In the genomic region with DNA sequence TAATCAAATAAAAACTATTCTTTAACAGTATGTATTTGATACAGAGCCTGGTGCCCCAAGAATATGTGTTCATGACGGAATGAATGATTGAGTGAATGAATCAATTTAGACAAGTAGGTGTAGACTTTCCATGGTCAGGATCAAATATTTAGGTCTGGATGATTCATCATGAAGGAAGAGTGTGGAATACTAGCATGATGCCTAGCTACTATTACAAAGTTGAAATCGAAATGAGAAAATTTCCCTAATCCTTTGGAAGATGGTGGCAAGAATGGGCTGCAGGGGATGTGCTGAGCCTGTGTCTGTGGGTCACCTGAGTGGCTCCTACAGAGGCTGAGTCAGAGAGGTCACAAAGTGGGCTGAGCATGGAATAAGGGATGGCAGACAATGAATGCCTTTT, we compare ENCODE assay signal across 27 cellular contexts. TPM values are rescaled to one million over a fixed set of nuclear protein-coding genes. Genes with fewer than 3 reads are reported as not detected.
A peak's percentile ranks its signal among the peaks of the same experiment; 100 is the strongest.
DNase-seq lines count a peak whose midpoint lies in the region; ATAC-seq, FAIRE-seq and TF ChIP-seq lines count a peak whose summit lies in the region.
"Had no signal": no experiment of that assay in that cellular context is flagged by ENCODE, and none has a peak within 500 bp of the region (broad histone marks: within the 10 kb centered on the region; RNA-seq: fewer than 3 reads in every experiment).

No MANE protein-coding gene starts in this region.

- H3K27me3 Mint-ChIP-seq in MCF 10A (ENCODE audit: insufficient read depth, unreplicated experiment): no peaks in the 10 kb centered on the region
- H3K27me3 Mint-ChIP-seq in astrocyte (ENCODE audit: low read depth, unreplicated experiment): peaks cover 3% of the 10 kb centered on the region

- intact Hi-C loops in MCF 10A (cut with micrococcal nuclease): no loop called here
- intact Hi-C loops in breast epithelium (cut with DNase I; ENCODE audit: low total_unique reads): no loop called here
- intact Hi-C loops in body of pancreas (cut with DNase I): no loop called here

- no peak overlapping the region for H4K12ac ChIP-seq in trophoblast cell (ENCODE audit: low read depth, low read length)

- H3K27ac Mint-ChIP-seq in MCF 10A (ENCODE audit: low read depth, unreplicated experiment): peak overlapping the region; percentile 86
- H3K27ac Mint-ChIP-seq in astrocyte (ENCODE audit: unreplicated experiment): no peak overlapping the region
- H3K27ac Mint-ChIP-seq: type B pancreatic cell had no signal

- no peak for ATAC-seq in body of pancreas
- ATAC-seq: A549, Right ventricle myocardium inferior had no signal

- peaks cover 24% of the 10 kb centered on the region for H3K79me1 ChIP-seq in trophoblast cell (ENCODE audit: low read length)

- H3K4me1 Mint-ChIP-seq in MCF 10A (ENCODE audit: insufficient read depth, unreplicated experiment) (peaks cover 30% of the 10 kb centered on the region), astrocyte (ENCODE audit: low read depth, unreplicated experiment) (peaks cover 23% of the 10 kb centered on the region)

- H3K4me2 ChIP-seq in astrocyte (ENCODE audit: low read length) (peak overlapping the region; percentile 97), trophoblast cell (ENCODE audit: low read length) (no peak overlapping the region)

- in situ Hi-C loops in G401 (cut with HindIII; ENCODE audit: low sequenced_read_pairs): no loop called here

- H3K4me3 ChIP-seq in breast epithelium (no peak overlapping the region), astrocyte (ENCODE audit: insufficient read depth, low read depth, low read length) (no peak overlapping the region), trophoblast cell (ENCODE audit: low read depth, low read length) (no peak overlapping the region), body of pancreas (no peak overlapping the region)
- H3K4me3 ChIP-seq: A549, adrenal gland, MG63 had no signal

- peak overlapping the region; percentile 70 for H4K91ac ChIP-seq in trophoblast cell (ENCODE audit: low read depth, low read length)

- TF ChIP-seq CTCF in MCF 10A (IDR thresholded peaks at IDR 0.05; ENCODE audit: unreplicated experiment) (no peak), breast epithelium (IDR thresholded peaks at IDR 0.05) (no peak), astrocyte (IDR thresholded peaks at IDR 0.05; ENCODE audit: insufficient read depth, low read depth, low read length) (no peak), body of pancreas (IDR thresholded peaks at IDR 0.05) (no peak)

- H3K4me1 ChIP-seq in breast epithelium: peaks cover 0 to 5% of the 10 kb centered on the region in 2 donors
- H3K4me1 ChIP-seq in astrocyte (ENCODE audit: insufficient read depth, low read length): peaks cover 39% of the 10 kb centered on the region
- H3K4me1 ChIP-seq in trophoblast cell (ENCODE audit: control insufficient read depth in 1 of 2, insufficient read depth in 2 of 2, low read length in 2 of 2): peaks cover 10 to 13% of the 10 kb centered on the region in 2 experiments
- H3K4me1 ChIP-seq in body of pancreas: peaks cover 18% of the 10 kb centered on the region
- H3K4me1 ChIP-seq: parathyroid adenoma had no signal

- H3K4me3 Mint-ChIP-seq in MCF 10A (ENCODE audit: unreplicated experiment): no peak overlapping the region
- no peak overlapping the region for H3K4me3 Mint-ChIP-seq in astrocyte (ENCODE audit: unreplicated experiment)
- H3K4me3 Mint-ChIP-seq: type B pancreatic cell had no signal

- POLR2A ChIA-PET in MCF 10A (lab: Yijun Ruan, JAX): interaction anchor here (0.7 to 6.0 kb wide), 6 partner anchors 10 to 32 kb away, joined by 3 to 54 read pairs (median 4); no protein-coding TSS in a partner anchor

- no peak overlapping the region for H3K23ac ChIP-seq in trophoblast cell (ENCODE audit: low read length)

- no TSS peak for BruUV-seq in MCF 10A (replicated peaks; lab: Mats Ljungman, UMichigan)

- H3K27ac ChIP-seq in breast epithelium (no peak overlapping the region), astrocyte (ENCODE audit: low read depth, low read length) (peak overlapping the region; percentile 88), trophoblast cell (ENCODE audit: low read depth, low read length) (no peak overlapping the region), body of pancreas (no peak overlapping the region)
- H3K27ac ChIP-seq: adrenal gland, brain microvascular endothelial cell, parathyroid adenoma had no signal

- peaks cover 6% of the 10 kb centered on the region for H3K36me3 Mint-ChIP-seq in MCF 10A (ENCODE audit: insufficient read depth, unreplicated experiment)
- H3K36me3 Mint-ChIP-seq in astrocyte (ENCODE audit: low read depth, unreplicated experiment): no peaks in the 10 kb centered on the region
- H3K36me3 Mint-ChIP-seq: type B pancreatic cell had no signal

- H2BK12ac ChIP-seq in trophoblast cell (ENCODE audit: low read length): peak overlapping the region; percentile 73

- H3K36me3 ChIP-seq in breast epithelium (no peaks in the 10 kb centered on the region), astrocyte (ENCODE audit: insufficient read depth, low read length) (no peaks in the 10 kb centered on the region), trophoblast cell (ENCODE audit: control insufficient read depth in 1 of 2, insufficient read depth in 2 of 2, low read length in 2 of 2) (no peaks in the 10 kb centered on the region), body of pancreas (replicated peaks in 1 of 2; ENCODE audit: insufficient read depth in 1 of 2, low read depth in 2 of 2) (no peaks in the 10 kb centered on the region)
- H3K36me3 ChIP-seq: adrenal gland, brain microvascular endothelial cell, MG63 had no signal

- peak overlapping the region; percentile 41 for H3K18ac ChIP-seq in trophoblast cell (ENCODE audit: low read length)

- DNase-seq in MCF 10A (ENCODE audit: unreplicated experiment): peak; percentile 18
- no peak for DNase-seq in breast epithelium (ENCODE audit: low spot score in 2 of 2)
- DNase-seq in M059J (ENCODE audit: low read depth): peak; percentile 81
- DNase-seq in astrocyte (ENCODE audit: low read depth): peak; percentile 45
- no peak for DNase-seq in trophoblast cell
- DNase-seq in activated T-cell treated with anti-CD3 and anti-CD28 coated beads, Interleukin-2, amount 50 U/mL, for 48 hours: no peak
- DNase-seq in G401 (ENCODE audit: low spot score): no peak
- DNase-seq in body of pancreas: no peak
- DNase-seq: activated CD4-positive, alpha-beta T cell treated with anti-CD3 and anti-CD28 coated beads for 4 hours; activated CD8-positive, alpha-beta memory T cell treated with anti-CD3 and anti-CD28 coated beads for 24 hours; activated gamma-delta T cell treated with Interleukin-2 at 50 U/mL for 16 hours; activated T-cell treated with anti-CD3 and anti-CD28 coated beads, Interleukin-2, amount 50 U/mL, for 1 hour; adrenal gland; glutamatergic neuron; NCI-H1105 treated with DMSO at 0.1 percent for 48 hours; NCI-H2029; NCI-H2227 treated with DMSO at 0.1 percent for 48 hours; NCI-H774; stimulated activated CD4-positive, alpha-beta T cell treated with anti-CD3 and anti-CD28 coated beads, Interleukin-2, amount 100 ng/mL, for 24 hours had no signal

- peaks cover 15% of the 10 kb centered on the region for H3K79me2 ChIP-seq in astrocyte (ENCODE audit: insufficient read depth, low read length)
- peaks cover 10% of the 10 kb centered on the region for H3K79me2 ChIP-seq in trophoblast cell (ENCODE audit: control insufficient read depth, insufficient read depth, low read length, poor library complexity)

- peaks cover 9% of the 10 kb centered on the region for H4K20me1 ChIP-seq in astrocyte (ENCODE audit: insufficient read depth, low read length)

- H3K27me3 ChIP-seq in breast epithelium (no peaks in the 10 kb centered on the region), astrocyte (ENCODE audit: insufficient read depth, low read length) (no peaks in the 10 kb centered on the region), trophoblast cell (ENCODE audit: insufficient read depth, low read length) (no peaks in the 10 kb centered on the region), body of pancreas (no peaks in the 10 kb centered on the region)
- H3K27me3 ChIP-seq: adrenal gland, brain microvascular endothelial cell, MG63 had no signal

- TF ChIP-seq POLR2A in breast epithelium (IDR thresholded peaks at IDR 0.05) (no peak), body of pancreas (IDR thresholded peaks at IDR 0.05) (no peak)

- peak overlapping the region; percentile 83 for H2BK120ac ChIP-seq in trophoblast cell (ENCODE audit: insufficient read depth, low read length, poor library complexity)

- H3K9me3 Mint-ChIP-seq in MCF 10A (ENCODE audit: unreplicated experiment): no peaks in the 10 kb centered on the region
- H3K9me3 Mint-ChIP-seq in astrocyte (ENCODE audit: unreplicated experiment): peaks cover 2% of the 10 kb centered on the region
- H3K9me3 Mint-ChIP-seq: type B pancreatic cell had no signal

- no peak overlapping the region for H2AK5ac ChIP-seq in trophoblast cell (ENCODE audit: low read length)

- no CpG with 5 or more reads among the region's 2 CpGs for WGBS in trophoblast cell (ENCODE audit: extremely low coverage, insufficient coverage, insufficient read length)
- WGBS in body of pancreas, 2 donors: 54 to 70% methylated on average over 2 of the region's 2 CpGs

- H3K9ac ChIP-seq in astrocyte (ENCODE audit: low read length) (no peak overlapping the region), trophoblast cell (ENCODE audit: low read length) (no peak overlapping the region)
- H3K9ac ChIP-seq: parathyroid adenoma had no signal

- H2AFZ ChIP-seq in astrocyte (ENCODE audit: low read depth, low read length): no peak overlapping the region
- H2AFZ ChIP-seq in trophoblast cell (ENCODE audit: insufficient read depth, low read length, poor library complexity): no peak overlapping the region
- H2AFZ ChIP-seq: parathyroid adenoma had no signal

- peak overlapping the region; percentile 45 for H4K8ac ChIP-seq in trophoblast cell (ENCODE audit: low read depth, low read length)

- no peak for FAIRE-seq in astrocyte (lab: Jason Lieb, UNC)
- FAIRE-seq: A549, H1 had no signal

- H3K9me3 ChIP-seq in breast epithelium: no peaks in the 10 kb centered on the region
- no peaks in the 10 kb centered on the region for H3K9me3 ChIP-seq in astrocyte (ENCODE audit: insufficient read depth, low read depth, low read length)
- no peaks in the 10 kb centered on the region for H3K9me3 ChIP-seq in trophoblast cell (ENCODE audit: insufficient read depth, low read depth, low read length)
- H3K9me3 ChIP-seq in body of pancreas: no peaks in the 10 kb centered on the region
- H3K9me3 ChIP-seq: A549, adrenal gland, MG63 had no signal

- H3K14ac ChIP-seq in trophoblast cell (ENCODE audit: low read length): peak overlapping the region; percentile 46

- CTCF ChIA-PET in MCF 10A (lab: Yijun Ruan, JAX): interaction anchor here (0.6 to 1.6 kb wide), 2 partner anchors 96 to 352 kb away, joined by 3 to 4 read pairs; no protein-coding TSS in a partner anchor

- H2BK5ac ChIP-seq in trophoblast cell (ENCODE audit: low read depth, low read length, poor library complexity): peak overlapping the region; percentile 47

- H3K4ac ChIP-seq in trophoblast cell (ENCODE audit: low read depth, low read length): no peak overlapping the region

RNA-seq across cellular contexts. Expression of gene MALT1, which starts 3.1 kb away (rescaled TPM):
- 28.5 and 33.0 TPM in 2 replicates for total RNA-seq in MCF 10A (2022)
- total RNA-seq in breast epithelium: 10 to 100 TPM; 26.7 to 33.5 (median 26.9) TPM
- 92.5 and 116 TPM in 2 replicates for total RNA-seq in M059J (2014; rRNA removed; shearing (Covaris generic))
- 38.2 and 40.3 TPM in 2 replicates for total RNA-seq in astrocyte
- 29.5 and 29.7 TPM in 2 replicates for polyA plus RNA-seq in trophoblast cell (2013)
- 9.8 and 10.8 TPM in 2 replicates for total RNA-seq in G401 (2014; rRNA removed; shearing (Covaris generic))
- total RNA-seq in body of pancreas: 10 to 100 TPM in 1 of 2 donors, 1 to 10 TPM in 1; 9.6 to 14.5 TPM

RNA-seq across cellular contexts. Expression of gene ALPK2, which starts 39.3 kb away (rescaled TPM):
- total RNA-seq in MCF 10A (2022) (0.16 and 0.37 TPM in 2 replicates), breast epithelium (1 to 10 TPM in 1 of 3 donors, under 1 TPM in 2; under 0.01 to 1.8 (median 0.29) TPM), astrocyte (84.2 and 87.2 TPM in 2 replicates), body of pancreas (under 1 TPM in 1 of 2 donors, not detected in 1; 0.26 TPM)
- 38.7 and 73.1 TPM in 2 replicates for total RNA-seq in M059J (2014; rRNA removed; shearing (Covaris generic))
- 8.5 and 8.7 TPM in 2 replicates for polyA plus RNA-seq in trophoblast cell (2013)
- total RNA-seq in G401 (2014; rRNA removed; shearing (Covaris generic)): 0.07 and 0.37 TPM in 2 replicates
- polyA plus RNA-seq: neural cell had no signal

Comparison
In these comparisons a context has a peak if more than half of its experiments do, and no peak if none do; other contexts are left out.
1. DNase-seq: peak in MCF 10A (single experiment), M059J (single experiment) and astrocyte (single experiment); none in breast epithelium (0 of 2), trophoblast cell (0 of 2), activated T-cell treated with anti-CD3 and anti-CD28 coated beads, Interleukin-2, amount 50 U/mL, for 48 hours (0 of 2), G401 (single experiment) and body of pancreas (0 of 4).
2. RNA of gene ALPK2, which starts 39.3 kb away (total RNA-seq): 84.2 to 87.2 TPM in astrocyte and 38.7 to 73.1 TPM in M059J; under 0.01 to 1.8 TPM in breast epithelium, 0.26 TPM in body of pancreas, 0.16 to 0.37 TPM in MCF 10A and 0.07 to 0.37 TPM in G401; every median in the first group is over 10 times any median in the second.